24 cellular contexts compared by ENCODE assay signal in the genomic region with DNA sequence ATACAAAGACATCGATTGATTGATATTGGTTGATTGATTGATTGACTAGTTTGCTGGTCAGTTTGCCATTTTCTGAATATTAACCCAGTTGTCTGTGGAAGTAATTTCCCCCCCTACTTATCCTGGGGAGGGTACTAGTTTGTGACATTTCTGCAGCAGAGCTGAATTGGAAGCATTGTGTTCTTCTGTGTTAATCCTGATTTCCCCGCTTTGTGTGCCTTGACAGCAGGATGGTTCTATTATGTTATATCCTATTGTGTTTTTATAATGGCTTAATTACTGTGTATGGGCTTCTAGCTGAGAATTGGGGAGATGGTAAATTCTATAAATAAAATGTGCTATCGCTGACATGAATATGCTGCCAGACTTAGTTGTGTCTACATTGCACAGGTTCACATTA.
"Had no signal": no experiment of that assay in that cellular context is flagged by ENCODE, and none has a peak within 500 bp of the region (broad histone marks: within the 10 kb centered on the region; RNA-seq: fewer than 3 reads in every experiment).

No MANE protein-coding gene starts in this region.

- H3K9me3 ChIP-seq: left ventricle myocardium inferior, mucosa of descending colon, neutrophil, stomach, testis, thyroid gland, transverse colon, upper lobe of left lung, vagina had no signal

- H3K4me1 ChIP-seq: parathyroid adenoma, thyroid gland had no signal

- DNase-seq: hypothalamus; immature natural killer cell; left ventricle myocardium inferior; midbrain; mucosa of descending colon; naive thymus-derived CD4-positive, alpha-beta T cell; occipital lobe; right cardiac atrium; stimulated activated CD4-positive, alpha-beta T cell treated with anti-CD3 and anti-CD28 coated beads, Interleukin-12 subunit alpha, Interleukin-12 subunit beta, amount 100 ng/mL, for 4 hours; stimulated activated CD4-positive, alpha-beta T cell treated with anti-CD3 and anti-CD28 coated beads, Interleukin-15, amount 100 ng/mL, for 24 hours; stimulated activated CD4-positive, alpha-beta T cell treated with anti-CD3 and anti-CD28 coated beads, Interleukin-2, amount 100 ng/mL, for 24 hours; stimulated activated CD4-positive, alpha-beta T cell treated with anti-CD3 and anti-CD28 coated beads, Interleukin-4, amount 100 ng/mL, for 1 hour; stimulated activated naive B cell treated with anti-CD40 and anti-IgM and Interleukin-4, amounts not matched to agents 10 μg/mL and 1 μg/mL and 100 μg/mL, for 72 hours; stimulated activated naive CD8-positive, alpha-beta T cell treated with anti-CD3 and anti-CD28 coated beads, Interleukin-15, Interleukin-2, amounts not matched to agents 100 U/mL and 50 U/mL, for 24 hours; stomach; testis; thyroid gland; transverse colon; upper lobe of left lung had no signal

- H3K27ac ChIP-seq: left ventricle myocardium inferior, neutrophil, parathyroid adenoma, skin epidermis, stomach, testis, thyroid gland, transverse colon, upper lobe of left lung, vagina had no signal

- H2AFZ ChIP-seq: parathyroid adenoma had no signal

- H3K36me3 ChIP-seq: left ventricle myocardium inferior, neutrophil, stomach, thyroid gland, transverse colon, upper lobe of left lung, vagina had no signal

- H3K9ac ChIP-seq: parathyroid adenoma had no signal

- H3K27me3 ChIP-seq: neutrophil, stomach, testis, thyroid gland, transverse colon, upper lobe of left lung, vagina had no signal

- H3K4me3 ChIP-seq: left ventricle myocardium inferior, lung, mucosa of descending colon, skin epidermis, stomach, testis, thyroid gland, transverse colon, upper lobe of left lung, vagina had no signal
